In genomic region chr2:160222546-160223281, GRCh38 we compare ENCODE assay signal across 13 cellular contexts. TPM values are rescaled to one million over a fixed set of nuclear protein-coding genes. Genes with fewer than 3 reads are reported as not detected.
DNase-seq lines count a peak whose midpoint lies in the region; ATAC-seq and TF ChIP-seq lines count a peak whose summit lies in the region.
"Had no signal": no experiment of that assay in that cellular context is flagged by ENCODE, and none has a peak within 500 bp of the region (broad histone marks: within the 10 kb centered on the region; RNA-seq: fewer than 3 reads in every experiment).

No MANE protein-coding gene starts in this region.

- H3K9me3 ChIP-seq in Peyer's patch (no peaks in the 10 kb centered on the region), gastrocnemius medialis (no peaks in the 10 kb centered on the region)

- H3K4me1 ChIP-seq in Peyer's patch: peaks cover 0 to 28% (median 6%) of the 10 kb centered on the region in 4 donors
- peaks cover 74% of the 10 kb centered on the region for H3K4me1 ChIP-seq in foreskin keratinocyte
- peaks cover 79 to 82% of the 10 kb centered on the region in 2 donors for H3K4me1 ChIP-seq in gastrocnemius medialis

- H3K27ac ChIP-seq in Peyer's patch (peak overlapping the region in 3 of 4 donors; percentile 62 to 96 (median 72)), foreskin keratinocyte (peak overlapping the region; percentile 79), gastrocnemius medialis (peak overlapping the region; percentile 83 to 93 (median 87))

- ATAC-seq in foreskin keratinocyte (no peak), gastrocnemius medialis (no peak), GM21423 (IDR thresholded peaks at IDR 0.05; ENCODE audit: unreplicated experiment) (no peak)
- ATAC-seq: CD8-positive, alpha-beta T cell had no signal

- H3K27me3 ChIP-seq in Peyer's patch (no peaks in the 10 kb centered on the region), foreskin keratinocyte (no peaks in the 10 kb centered on the region), gastrocnemius medialis (no peaks in the 10 kb centered on the region)

- POLR2A ChIA-PET in HEK293T (lab: Yijun Ruan, JAX): no interaction called here

- H3K4me3 ChIP-seq in Peyer's patch (no peak overlapping the region), gastrocnemius medialis (no peak overlapping the region)

- in situ Hi-C loops in gastrocnemius medialis (cut with MboI; ENCODE audit: low sequenced_read_pairs in 4 of 4) (no loop called here), KBM-7 (cut with MboI; ENCODE audit: low pct_unique_long_range_greater_than_20kb, low sequenced_read_pairs) (no loop called here)

- H3K36me3 ChIP-seq in Peyer's patch (no peaks in the 10 kb centered on the region), gastrocnemius medialis (no peaks in the 10 kb centered on the region)

- CTCF ChIA-PET in HEK293T (lab: Yijun Ruan, JAX): no interaction called here

- DNase-seq in HuH-7 (ENCODE audit: low spot score) (peak; percentile 30), Peyer's patch (no peak), foreskin keratinocyte (no peak), gastrocnemius medialis (no peak), KBM-7 (no peak), Ammon's horn (ENCODE audit: low spot score) (no peak), HEK293T (ENCODE audit: extremely low spot score) (no peak)
- DNase-seq: CD8-positive, alpha-beta T cell; erythroblast; GF-D8; NCI-H1092 had no signal

- TF ChIP-seq POLR2A in Peyer's patch (IDR thresholded peaks at IDR 0.05) (no peak), gastrocnemius medialis (IDR thresholded peaks at IDR 0.05) (no peak)

- intact Hi-C loops in gastrocnemius medialis (cut with DNase I; ENCODE audit: low total_unique reads): no loop called here

- TF ChIP-seq CTCF in Peyer's patch (IDR thresholded peaks at IDR 0.05) (no peak), foreskin keratinocyte (conservative IDR thresholded peaks at IDR 0.05) (no peak), gastrocnemius medialis (IDR thresholded peaks at IDR 0.05 in 4 of 5, conservative IDR thresholded peaks at IDR 0.05 in 1 of 5) (no peak)

TF ChIP-seq in HEK293T, 16 proteins besides CTCF, POLR2A, EP300 and RAD21:
- TF ChIP-seq ARNT (IDR thresholded peaks at IDR 0.05): no peak
- TF ChIP-seq TARDBP (IDR thresholded peaks at IDR 0.05): no peak
- no peak for TF ChIP-seq PKNOX1 (IDR thresholded peaks at IDR 0.05)
- TF ChIP-seq LEF1 (IDR thresholded peaks at IDR 0.05; ENCODE audit: borderline replicate concordance): no peak
- TF ChIP-seq NFRKB (IDR thresholded peaks at IDR 0.05): no peak
- TF ChIP-seq FOXA1 (IDR thresholded peaks at IDR 0.05): no peak
- TF ChIP-seq CTBP1 (IDR thresholded peaks at IDR 0.05; ENCODE audit: borderline replicate concordance): no peak
- no peak for TF ChIP-seq BHLHE40 (IDR thresholded peaks at IDR 0.05; ENCODE audit: borderline replicate concordance)
- TF ChIP-seq HDGF (IDR thresholded peaks at IDR 0.05; ENCODE audit: borderline replicate concordance): no peak
- TF ChIP-seq FOXK2 (IDR thresholded peaks at IDR 0.05): no peak

RNA-seq across cellular contexts. Expression of gene ITGB6, which starts 22.6 kb away (rescaled TPM):
- total RNA-seq in Peyer's patch (10 to 100 TPM in 3 of 4 donors, 1 to 10 TPM in 1; 9.9 to 21.5 (median 15.3) TPM), foreskin keratinocyte (41.2 and 113 TPM in 2 replicates), gastrocnemius medialis (1 to 10 TPM in 2 of 4 donors, under 1 TPM in 2; 0.81 to 2.8 (median 1.0) TPM)
- 13.9 and 31.2 TPM in 2 replicates for polyA plus RNA-seq in foreskin keratinocyte
- total RNA-seq: CD8-positive, alpha-beta T cell; OCI-LY7 had no signal
